Comparison of ENCODE assay signal across 1 cellular context in the genomic region with DNA sequence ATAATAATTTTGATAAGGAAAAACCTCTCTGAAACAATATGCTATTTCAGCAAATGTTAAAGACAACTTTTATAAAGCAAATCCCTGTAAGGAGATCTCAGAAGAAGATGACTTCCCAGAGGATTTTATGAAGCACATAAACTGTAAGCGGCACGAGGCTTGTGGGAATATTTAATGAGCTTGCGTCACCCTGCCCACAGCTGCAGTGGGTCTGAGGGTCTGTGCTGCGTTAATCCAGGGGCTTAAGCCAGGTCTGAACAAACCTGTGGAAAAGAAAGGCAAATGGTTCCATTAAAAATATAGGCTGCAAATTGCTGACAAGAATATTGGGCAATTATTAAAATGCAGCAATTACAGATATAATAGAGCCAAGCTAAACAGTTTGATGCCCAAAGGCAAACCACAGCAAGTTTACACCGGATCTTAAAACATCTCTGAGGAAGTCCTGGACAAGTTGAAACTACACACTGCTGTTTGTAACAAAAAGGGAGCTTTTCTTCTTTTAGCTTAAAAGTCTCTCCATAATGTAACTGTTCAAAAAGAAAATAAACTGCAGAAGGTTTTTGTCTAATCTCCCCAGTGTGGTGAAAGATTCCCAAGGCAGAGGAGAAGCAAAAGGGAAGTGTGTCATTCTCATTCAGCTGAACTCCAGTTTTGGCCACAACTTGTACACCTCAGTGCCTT.
A peak's percentile ranks its signal among the peaks of the same experiment; 100 is the strongest.
TF ChIP-seq lines count a peak whose summit lies in the region.

No MANE protein-coding gene starts in this region.

TF ChIP-seq in HEK293, 187 proteins besides CTCF, POLR2A, EP300 and RAD21 (continued from another document and continues in another):
- TF ChIP-seq, protein P1, sequence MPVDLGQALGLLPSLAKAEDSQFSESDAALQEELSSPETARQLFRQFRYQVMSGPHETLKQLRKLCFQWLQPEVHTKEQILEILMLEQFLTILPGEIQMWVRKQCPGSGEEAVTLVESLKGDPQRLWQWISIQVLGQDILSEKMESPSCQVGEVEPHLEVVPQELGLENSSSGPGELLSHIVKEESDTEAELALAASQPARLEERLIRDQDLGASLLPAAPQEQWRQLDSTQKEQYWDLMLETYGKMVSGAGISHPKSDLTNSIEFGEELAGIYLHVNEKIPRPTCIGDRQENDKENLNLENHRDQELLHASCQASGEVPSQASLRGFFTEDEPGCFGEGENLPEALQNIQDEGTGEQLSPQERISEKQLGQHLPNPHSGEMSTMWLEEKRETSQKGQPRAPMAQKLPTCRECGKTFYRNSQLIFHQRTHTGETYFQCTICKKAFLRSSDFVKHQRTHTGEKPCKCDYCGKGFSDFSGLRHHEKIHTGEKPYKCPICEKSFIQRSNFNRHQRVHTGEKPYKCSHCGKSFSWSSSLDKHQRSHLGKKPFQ (tag by site-specific recombination; IDR thresholded peaks at IDR 0.05), result peak; percentile 97
- TF ChIP-seq ZBTB6 (tag by site-specific recombination; IDR thresholded peaks at IDR 0.05) (0 out of 2 replicates have a peak, but pooled peaks have one; percentile 45), ZFP41 (tag by site-specific recombination; IDR thresholded peaks at IDR 0.05; ENCODE audit: borderline replicate concordance) (no peak), ZNF350 (tag by site-specific recombination; IDR thresholded peaks at IDR 0.05) (no peak), ZNF175 (tag by site-specific recombination; IDR thresholded peaks at IDR 0.05) (no peak), ZNF248 (tag by site-specific recombination; IDR thresholded peaks at IDR 0.05) (no peak), OVOL3 (tag by site-specific recombination; IDR thresholded peaks at IDR 0.05) (peak; percentile 89), ZNF629 (tag by site-specific recombination; IDR thresholded peaks at IDR 0.05) (peak; percentile 63), ZNF639 (tag by site-specific recombination; IDR thresholded peaks at IDR 0.05) (peak; percentile 61; the same call in 1 of the 2 replicates), ZNF335 (tag by site-specific recombination; conservative IDR thresholded peaks at IDR 0.05) (peak; percentile 37), KLF7 (tag by site-specific recombination; IDR thresholded peaks at IDR 0.05; ENCODE audit: borderline replicate concordance) (no peak), ZNF513 (tag by site-specific recombination; IDR thresholded peaks at IDR 0.05) (0 out of 2 replicates have a peak, but pooled peaks have one; percentile 60), ZNF580 (tag by site-specific recombination; IDR thresholded peaks at IDR 0.05) (peak; percentile 85), ZNF518A (tag by site-specific recombination; conservative IDR thresholded peaks at IDR 0.05; ENCODE audit: low read depth) (no peak), ZNF366 (tag by site-specific recombination; conservative IDR thresholded peaks at IDR 0.05) (peak; percentile 79), HOXA7 (CRISPR knock-in tag; IDR thresholded peaks at IDR 0.05; ENCODE audit: borderline replicate concordance) (no peak), ZNF266 (tag by site-specific recombination; IDR thresholded peaks at IDR 0.05; ENCODE audit: low read depth) (no peak), ZNF501 (tag by site-specific recombination; IDR thresholded peaks at IDR 0.05) (no peak), ZNF664 (tag by site-specific recombination; IDR thresholded peaks at IDR 0.05) (peak; percentile 63), ZNF561 (tag by site-specific recombination; IDR thresholded peaks at IDR 0.05; ENCODE audit: borderline replicate concordance) (peak; percentile 71), GLI2 (tag by site-specific recombination; IDR thresholded peaks at IDR 0.05; ENCODE audit: borderline replicate concordance, low read depth) (peak; percentile 5; the same call in 1 of the 2 replicates), WT1 (tag by site-specific recombination; IDR thresholded peaks at IDR 0.05) (peak; percentile 72), KLF10 (tag by site-specific recombination; IDR thresholded peaks at IDR 0.05) (peak; percentile 76), SETDB1 (IDR thresholded peaks at IDR 0.05; ENCODE audit: insufficient read length, low read length) (no peak), ZNF391 (tag by site-specific recombination; IDR thresholded peaks at IDR 0.05; ENCODE audit: borderline replicate concordance, low read depth) (peak; percentile 20; the same call in 1 of the 2 replicates), BCL11B (tag by site-specific recombination; IDR thresholded peaks at IDR 0.05; ENCODE audit: low read depth) (peak; percentile 74; the same call in 1 of the 2 replicates), ZNF549 (tag by site-specific recombination; IDR thresholded peaks at IDR 0.05) (no peak), ZNF37A (tag by site-specific recombination; IDR thresholded peaks at IDR 0.05) (no peak), ZNF112 (tag by site-specific recombination; IDR thresholded peaks at IDR 0.05) (no peak), ZNF830 (tag by site-specific recombination; IDR thresholded peaks at IDR 0.05; ENCODE audit: low read depth) (no peak), ZSCAN16 (tag by site-specific recombination; IDR thresholded peaks at IDR 0.05) (no peak), ZSCAN30 (tag by site-specific recombination; IDR thresholded peaks at IDR 0.05) (peak; percentile 70; the same call in 1 of the 2 replicates), ZNF10 (tag by site-specific recombination; IDR thresholded peaks at IDR 0.05) (0 out of 2 replicates have a peak, but pooled peaks have one; percentile 42), ATF2 (tag by site-specific recombination; IDR thresholded peaks at IDR 0.05; ENCODE audit: low read depth) (no peak), ZNF791 (tag by site-specific recombination; IDR thresholded peaks at IDR 0.05) (no peak), YY2 (tag by site-specific recombination; IDR thresholded peaks at IDR 0.05) (no peak), ZNF610 (tag by site-specific recombination; IDR thresholded peaks at IDR 0.05; ENCODE audit: borderline replicate concordance) (peak; percentile 47; the same call in 1 of the 2 replicates)
- TF ChIP-seq, protein P2, sequence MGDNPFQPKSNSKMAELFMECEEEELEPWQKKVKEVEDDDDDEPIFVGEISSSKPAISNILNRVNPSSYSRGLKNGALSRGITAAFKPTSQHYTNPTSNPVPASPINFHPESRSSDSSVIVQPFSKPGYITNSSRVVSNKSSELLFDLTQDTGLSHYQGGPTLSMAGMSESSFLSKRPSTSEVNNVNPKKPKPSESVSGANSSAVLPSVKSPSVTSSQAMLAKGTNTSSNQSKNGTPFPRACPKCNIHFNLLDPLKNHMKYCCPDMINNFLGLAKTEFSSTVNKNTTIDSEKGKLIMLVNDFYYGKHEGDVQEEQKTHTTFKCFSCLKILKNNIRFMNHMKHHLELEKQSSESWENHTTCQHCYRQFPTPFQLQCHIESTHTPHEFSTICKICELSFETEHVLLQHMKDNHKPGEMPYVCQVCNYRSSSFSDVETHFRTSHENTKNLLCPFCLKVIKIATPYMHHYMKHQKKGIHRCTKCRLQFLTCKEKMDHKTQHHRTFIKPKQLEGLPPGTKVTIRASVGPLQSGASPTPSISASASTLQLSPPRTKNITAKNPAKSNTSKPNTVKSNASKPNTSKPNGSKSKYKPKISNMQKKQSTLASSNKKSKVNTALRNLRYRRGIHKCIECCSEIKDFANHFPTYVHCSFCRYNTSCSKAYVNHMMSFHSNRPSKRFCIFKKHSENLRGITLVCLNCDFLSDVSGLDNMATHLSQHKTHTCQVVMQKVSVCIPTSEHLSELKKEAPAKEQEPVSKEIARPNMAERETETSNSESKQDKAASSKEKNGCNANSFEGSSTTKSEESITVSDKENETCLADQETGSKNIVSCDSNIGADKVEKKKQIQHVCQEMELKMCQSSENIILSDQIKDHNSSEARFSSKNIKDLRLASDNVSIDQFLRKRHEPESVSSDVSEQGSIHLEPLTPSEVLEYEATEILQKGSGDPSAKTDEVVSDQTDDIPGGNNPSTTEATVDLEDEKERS (tag by site-specific recombination; IDR thresholded peaks at IDR 0.05), result no peak
- TF ChIP-seq, protein P3, sequence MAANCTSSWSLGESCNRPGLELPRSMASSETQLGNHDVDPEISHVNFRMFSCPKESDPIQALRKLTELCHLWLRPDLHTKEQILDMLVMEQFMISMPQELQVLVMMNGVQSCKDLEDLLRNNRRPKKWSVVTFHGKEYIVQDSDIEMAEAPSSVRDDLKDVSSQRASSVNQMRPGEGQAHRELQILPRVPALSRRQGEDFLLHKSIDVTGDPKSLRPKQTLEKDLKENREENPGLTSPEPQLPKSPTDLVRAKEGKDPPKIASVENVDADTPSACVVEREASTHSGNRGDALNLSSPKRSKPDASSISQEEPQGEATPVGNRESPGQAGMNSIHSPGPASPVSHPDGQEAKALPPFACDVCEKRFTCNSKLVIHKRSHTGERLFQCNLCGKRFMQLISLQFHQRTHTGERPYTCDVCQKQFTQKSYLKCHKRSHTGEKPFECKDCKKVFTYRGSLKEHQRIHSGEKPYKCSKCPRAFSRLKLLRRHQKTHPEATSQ (tag by site-specific recombination; IDR thresholded peaks at IDR 0.05), result no peak
